ENCODE assay signal across 21 cellular contexts in genomic region chr9:97744710-97745708, GRCh38. TPM values are rescaled to one million over a fixed set of nuclear protein-coding genes. Genes with fewer than 3 reads are reported as not detected.
DNase-seq lines count a peak whose midpoint lies in the region; ATAC-seq, FAIRE-seq and TF ChIP-seq lines count a peak whose summit lies in the region.
"Had no signal": no experiment of that assay in that cellular context is flagged by ENCODE, and none has a peak within 500 bp of the region (broad histone marks: within the 10 kb centered on the region; RNA-seq: fewer than 3 reads in every experiment).

No MANE protein-coding gene starts in this region.

- CTCF ChIA-PET in IMR-90 (lab: Yijun Ruan, JAX), result no interaction called here
- CTCF ChIA-PET in GM12878 (lab: Yijun Ruan, JAX), result no interaction called here

- H3K79me1 ChIP-seq in IMR-90 (ENCODE audit: low read depth in 1 of 2, low read length in 2 of 2) (no peaks in the 10 kb centered on the region), mesendoderm (ENCODE audit: low read length) (no peaks in the 10 kb centered on the region)

- TF ChIP-seq EP300 in GM12878 (IDR thresholded peaks at IDR 0.05; ENCODE audit: borderline replicate concordance in 1 of 2, control insufficient read depth in 1 of 2, low read depth in 2 of 2, low read length in 2 of 2), result no peak

- H4K5ac ChIP-seq in IMR-90 (ENCODE audit: low read depth, low read length) (no peak overlapping the region), mesendoderm (ENCODE audit: low read length) (no peak overlapping the region)

- ATAC-seq in IMR-90 (ENCODE audit: low read depth), result no peak
- ATAC-seq in GM12878, result no peak
- ATAC-seq: left lung had no signal

- no peak for TF ChIP-seq CTCF in IMR-90 (conservative IDR thresholded peaks at IDR 0.05; ENCODE audit: low read depth, low read length)
- TF ChIP-seq CTCF in GM12878 (IDR thresholded peaks at IDR 0.05 in 2 of 3, conservative IDR thresholded peaks at IDR 0.05 in 1 of 3; ENCODE audit: control insufficient read depth in 2 of 3, extremely low read depth in 1 of 3, insufficient read depth in 1 of 3, low read depth in 3 of 3, low read length in 3 of 3), result no peak

- H3K9ac ChIP-seq in IMR-90 (ENCODE audit: low read depth, low read length), result no peak overlapping the region
- H3K9ac ChIP-seq in GM12878 (ENCODE audit: control insufficient read depth, insufficient read depth, low read length), result no peak overlapping the region
- H3K9ac ChIP-seq in mesendoderm (ENCODE audit: low read length), result no peak overlapping the region

- H2BK120ac ChIP-seq in IMR-90 (ENCODE audit: low read depth, low read length) (no peak overlapping the region), mesendoderm (ENCODE audit: low read depth, low read length) (no peak overlapping the region)

- dilution Hi-C loops in IMR-90 (cut with HindIII; ENCODE audit: low sequenced_read_pairs, unreplicated experiment), result no loop called here

- H3K18ac ChIP-seq in IMR-90 (ENCODE audit: low read depth, low read length), result no peak overlapping the region
- no peak overlapping the region for H3K18ac ChIP-seq in mesendoderm (ENCODE audit: low read length)

- H3K4me1 ChIP-seq in IMR-90 (ENCODE audit: control insufficient read depth, insufficient read depth, low read length), result no peaks in the 10 kb centered on the region
- H3K4me1 ChIP-seq in GM12878 (ENCODE audit: control insufficient read depth, insufficient read depth, low read length), result no peaks in the 10 kb centered on the region
- H3K4me1 ChIP-seq in mesendoderm (ENCODE audit: control insufficient read depth, low read depth, low read length), result peaks cover 4% of the 10 kb centered on the region

- H3K27ac ChIP-seq in IMR-90 (ENCODE audit: insufficient read depth, low read length), result no peak overlapping the region
- H3K27ac ChIP-seq in GM12878 (ENCODE audit: control insufficient read depth, insufficient read depth), result no peak overlapping the region
- no peak overlapping the region for H3K27ac ChIP-seq in mesendoderm (ENCODE audit: low read depth, low read length)
- H3K27ac ChIP-seq: esophagus muscularis mucosa, left lung, stomach, transverse colon, WERI-Rb-1 had no signal

- H4K20me1 ChIP-seq in IMR-90 (ENCODE audit: insufficient read depth, low read length), result no peaks in the 10 kb centered on the region
- H4K20me1 ChIP-seq in GM12878 (ENCODE audit: control insufficient read depth, insufficient read depth), result no peaks in the 10 kb centered on the region

- peaks cover 6% of the 10 kb centered on the region for H3K9me3 ChIP-seq in IMR-90 (ENCODE audit: control insufficient read depth, insufficient read depth, low read length)
- no peaks in the 10 kb centered on the region; the same call in 1 of the 3 replicates for H3K9me3 ChIP-seq in GM12878 (replicated peaks; ENCODE audit: control insufficient read depth, insufficient read depth, low read length)

- RAD21 ChIA-PET in GM12878 (lab: Charles Lee; ENCODE audit: unreplicated experiment), result no interaction called here

- H4K8ac ChIP-seq in IMR-90 (ENCODE audit: low read depth in 2 of 2, low read length in 2 of 2) (no peak overlapping the region), mesendoderm (ENCODE audit: low read depth, low read length) (no peak overlapping the region)

- no peak overlapping the region for H3K14ac ChIP-seq in IMR-90 (replicated peaks; ENCODE audit: low read depth, low read length)

- TF ChIP-seq RAD21 in IMR-90 (IDR thresholded peaks at IDR 0.05; ENCODE audit: low read length) (no peak), GM12878 (IDR thresholded peaks at IDR 0.05; ENCODE audit: insufficient read depth, low read depth, low read length) (no peak)

- peak overlapping the region; percentile 34 for H2AFZ ChIP-seq in IMR-90 (replicated peaks; ENCODE audit: low read length, poor library complexity)
- no peak overlapping the region for H2AFZ ChIP-seq in GM12878 (ENCODE audit: control insufficient read depth, low read depth, low read length)

- FAIRE-seq in GM12878 (lab: Jason Lieb, UNC), result no peak
- FAIRE-seq: small intestine had no signal

- no peak overlapping the region for H4K91ac ChIP-seq in IMR-90 (ENCODE audit: insufficient read depth, low read depth, low read length)

- no peak overlapping the region for H3K4me3 ChIP-seq in IMR-90 (ENCODE audit: insufficient read depth, low read depth, low read length)
- H3K4me3 ChIP-seq in GM12878, result no peak overlapping the region
- no peak overlapping the region for H3K4me3 ChIP-seq in mesendoderm (ENCODE audit: low read length)
- H3K4me3 ChIP-seq: esophagus muscularis mucosa, left lung, stomach, transverse colon had no signal

- no peak overlapping the region for H3K4ac ChIP-seq in IMR-90 (ENCODE audit: low read depth, low read length)
- H3K4ac ChIP-seq in mesendoderm (ENCODE audit: low read depth, low read length), result no peak overlapping the region

- in situ Hi-C loops in IMR-90 (cut with MboI; ENCODE audit: low sequenced_read_pairs), result no loop called here
- in situ Hi-C loops in GM12878 (cut with MboI), result no loop called here

- H3K23ac ChIP-seq in IMR-90 (ENCODE audit: low read depth, low read length) (no peak overlapping the region), mesendoderm (ENCODE audit: low read length) (no peak overlapping the region)

- H3K56ac ChIP-seq in IMR-90 (ENCODE audit: extremely low read depth, insufficient read depth, low read length) (no peak overlapping the region), mesendoderm (ENCODE audit: low read length) (no peak overlapping the region)

- H2AK5ac ChIP-seq in IMR-90 (ENCODE audit: low read depth, low read length), result no peak overlapping the region
- H2AK5ac ChIP-seq in mesendoderm (ENCODE audit: low read length), result no peak overlapping the region

- H3K27me3 ChIP-seq in IMR-90 (ENCODE audit: control insufficient read depth, insufficient read depth, low read length), result peaks cover 54% of the 10 kb centered on the region
- peaks cover 0 to 5% of the 10 kb centered on the region in 2 experiments; a peak in 3 of 4 replicates for H3K27me3 ChIP-seq in GM12878 (replicated peaks in 1 of 2; ENCODE audit: control insufficient read depth in 2 of 2, insufficient read depth in 2 of 2, low read length in 1 of 2)
- no peaks in the 10 kb centered on the region for H3K27me3 ChIP-seq in mesendoderm (ENCODE audit: insufficient read depth, low read length, poor library complexity)

- no peaks in the 10 kb centered on the region for H3K9me1 ChIP-seq in IMR-90 (ENCODE audit: insufficient read depth, low read length)

- H3K79me2 ChIP-seq in GM12878 (ENCODE audit: control insufficient read depth, insufficient read depth, low read length) (no peaks in the 10 kb centered on the region), mesendoderm (ENCODE audit: control insufficient read depth, insufficient read depth, low read length) (no peaks in the 10 kb centered on the region)

- TF ChIP-seq POLR2A in IMR-90 (IDR thresholded peaks at IDR 0.05; ENCODE audit: low read depth, low read length), result no peak
- TF ChIP-seq POLR2A in GM12878 (IDR thresholded peaks at IDR 0.05; ENCODE audit: low read depth, low read length), result no peak

- H3K36me3 ChIP-seq in IMR-90 (ENCODE audit: control insufficient read depth, insufficient read depth, low read length) (no peaks in the 10 kb centered on the region), GM12878 (ENCODE audit: control insufficient read depth in 2 of 2, insufficient read depth in 2 of 2, low read length in 1 of 2) (no peaks in the 10 kb centered on the region; a peak in 1 of 4 replicates), mesendoderm (ENCODE audit: control insufficient read depth, insufficient read depth, low read length) (no peaks in the 10 kb centered on the region)
- H3K36me3 ChIP-seq: esophagus muscularis mucosa, left lung, stomach, transverse colon, WERI-Rb-1 had no signal

- H2AK9ac ChIP-seq in IMR-90 (replicated peaks; ENCODE audit: low read depth, low read length, poor library complexity), result no peak overlapping the region

- no peak overlapping the region for H2BK15ac ChIP-seq in IMR-90 (ENCODE audit: low read depth, low read length)
- H2BK15ac ChIP-seq in mesendoderm (replicated peaks; ENCODE audit: low read depth), result no peak overlapping the region

- POLR2A ChIA-PET in IMR-90 (lab: Charles Lee; ENCODE audit: unreplicated experiment) (no interaction called here), GM12878 (lab: Charles Lee) (no interaction called here)

- H2BK20ac ChIP-seq in IMR-90 (ENCODE audit: low read depth, low read length), result no peak overlapping the region

- 20% methylated on average over 1 of the region's 7 CpGs; no CpG with 5 or more reads in 1 of the 2 experiments for WGBS in IMR-90 (ENCODE audit: extremely low coverage in 2 of 2, insufficient read length in 1 of 2), 2 experiments
- WGBS in GM12878 (ENCODE audit: insufficient coverage, insufficient replicate concordance, low lambda C conversion rate, missing lambda C conversion rate), result 13% methylated on average over 7 of the region's 7 CpGs
- no CpG with 5 or more reads among the region's 7 CpGs for WGBS in mesendoderm (ENCODE audit: extremely low coverage, insufficient coverage, low lambda C conversion rate)

- SMC1A ChIA-PET in GM12878 (lab: Charles Lee; ENCODE audit: uncharacterized antibody, unreplicated experiment), result no interaction called here

- BruUV-seq in IMR-90 (replicated peaks; lab: Mats Ljungman, UMichigan) (no TSS peak), GM12878 (replicated peaks; lab: Mats Ljungman, UMichigan) (no TSS peak)

- intact Hi-C loops in IMR-90 (cut with micrococcal nuclease), result no loop called here
- intact Hi-C loops in GM12878 (cut with micrococcal nuclease; ENCODE audit: unreplicated experiment), result no loop called here

- H3K4me2 ChIP-seq in IMR-90 (ENCODE audit: low read depth, low read length), result no peak overlapping the region
- no peak overlapping the region for H3K4me2 ChIP-seq in GM12878 (ENCODE audit: control insufficient read depth, insufficient read depth)
- H3K4me2 ChIP-seq in mesendoderm (ENCODE audit: low read length), result no peak overlapping the region

- DNase-seq in ELR (ENCODE audit: low read depth) (peak; percentile 27), IMR-90 (peak; percentile 30), GM12878 (ENCODE audit: low read depth, low spot score) (no peak), mesendoderm (peak; percentile 47), NCI-H1092 treated with DMSO at 0.1 percent for 48 hours (lab: John Stamatoyannopoulos, UW) (no peak), NCI-H1694 (lab: John Stamatoyannopoulos, UW) (no peak), germinal center (ENCODE audit: low spot score) (no peak)
- DNase-seq: activated CD4-positive, alpha-beta T cell treated with anti-CD3 and anti-CD28 coated beads, Interleukin-2, amount 50 U/mL, for 4 hours; activated naive CD4-positive, alpha-beta T cell; anterior cingulate cortex; effector CD8-positive, alpha-beta T cell; left lung; NCI-H187; NCI-H748 treated with DMSO at 0.1 percent for 48 hours; OCI-M1; small intestine; stimulated activated CD4-positive, alpha-beta T cell treated with anti-CD3 and anti-CD28 coated beads, Interleukin-2, amount 100 ng/mL, for 48 hours; stomach; transverse colon; WERI-Rb-1 had no signal

- H2BK5ac ChIP-seq in IMR-90 (ENCODE audit: low read depth, low read length, poor library complexity, severe bottlenecking) (no peak overlapping the region), mesendoderm (ENCODE audit: low read length) (no peak overlapping the region)

RNA-seq across cellular contexts. Expression of gene XPA, which starts 47.9 kb away (rescaled TPM):
- total RNA-seq in IMR-90 (2012; rRNA removed) (1.4 and 4.4 TPM in 2 replicates), GM12878 (2014; rRNA removed) (10.4 and 11.7 TPM in 2 replicates), GM12878 (2014; rRNA removed; fragmentation: Illumina TruSeq; extraction: Trizol) (15.5 and 17.3 TPM in 2 replicates), GM12878 (2021) (10.4 and 10.8 TPM in 2 replicates)
- polyA plus RNA-seq in IMR-90 (2012; rRNA removed) (1.9 and 2.2 TPM in 2 replicates), GM12878 (2011; rRNA removed) (6.2 and 11.6 TPM in 2 replicates), GM12878 (2014; fragmentation: Illumina TruSeq; extraction: Trizol) (14.6 and 15.7 TPM in 2 replicates), GM12878 (2014; fragmentation: Nextera tagmentation; extraction: Ambion mirVana) (10 to 100 TPM in 1 of 2 experiments, 1 to 10 TPM in 1; 7.1 to 11.2 TPM), GM12878 (2014; rRNA removed) (13.4 and 16.9 TPM in 2 replicates), GM12878 (2016; fragmentation: Nextera tagmentation; extraction: Ambion mirVana) (10 to 100 TPM; 18.9 to 19.9 TPM)
- 1.2 and 1.5 TPM in 2 replicates for polyA plus RNA-seq in IMR-90 (2012; cell fraction: cytosol; rRNA removed)
- polyA plus RNA-seq in IMR-90 (2012; cell fraction: nucleus; rRNA removed; ENCODE audit: low replicate concordance), result 0.65 and 1.9 TPM in 2 replicates
- total RNA-seq in GM12878 (2013; cell fraction: nucleolus; rRNA removed), result 25.9 and 29.7 TPM in 2 replicates
- polyA plus RNA-seq in GM12878 (2011; ENCODE audit: low read depth), result 12.7 TPM
- polyA plus RNA-seq in GM12878 (2011; cell fraction: cytosol; rRNA removed), result 1.3 and 1.7 TPM in 2 replicates
- polyA plus RNA-seq in GM12878 (2011; cell fraction: nucleus; rRNA removed), result 4.2 and 5.8 TPM in 2 replicates
- 12.0 and 15.5 TPM in 2 replicates for polyA plus RNA-seq in GM12878 (2012)
- polyA minus RNA-seq in GM12878 (2011; rRNA and poly(A)+ RNA removed), result 1.6 and 4.1 TPM in 2 replicates
- polyA minus RNA-seq in GM12878 (2011; cell fraction: cytosol; rRNA and poly(A)+ RNA removed), result 0.94 and 2.3 TPM in 2 replicates
- 4.6 and 8.0 TPM in 2 replicates for polyA minus RNA-seq in GM12878 (2011; cell fraction: nucleus; rRNA and poly(A)+ RNA removed)
- polyA plus RNA-seq in mesendoderm (2013, experiment 1 of 2), result 8.1 TPM
- 7.9 TPM for polyA plus RNA-seq in mesendoderm (2013, experiment 2 of 2)

Comparison
In these comparisons a context has a peak if more than half of its experiments do, and no peak if none do; other contexts are left out.
1. DNase-seq: peak in ELR (single experiment), IMR-90 (single experiment) and mesendoderm (single experiment); none in GM12878 (single experiment), NCI-H1092 treated with DMSO at 0.1 percent for 48 hours (single experiment), NCI-H1694 (single experiment) and germinal center (single experiment).